ENCODE assay signal across 1 cellular context in the genomic region with DNA sequence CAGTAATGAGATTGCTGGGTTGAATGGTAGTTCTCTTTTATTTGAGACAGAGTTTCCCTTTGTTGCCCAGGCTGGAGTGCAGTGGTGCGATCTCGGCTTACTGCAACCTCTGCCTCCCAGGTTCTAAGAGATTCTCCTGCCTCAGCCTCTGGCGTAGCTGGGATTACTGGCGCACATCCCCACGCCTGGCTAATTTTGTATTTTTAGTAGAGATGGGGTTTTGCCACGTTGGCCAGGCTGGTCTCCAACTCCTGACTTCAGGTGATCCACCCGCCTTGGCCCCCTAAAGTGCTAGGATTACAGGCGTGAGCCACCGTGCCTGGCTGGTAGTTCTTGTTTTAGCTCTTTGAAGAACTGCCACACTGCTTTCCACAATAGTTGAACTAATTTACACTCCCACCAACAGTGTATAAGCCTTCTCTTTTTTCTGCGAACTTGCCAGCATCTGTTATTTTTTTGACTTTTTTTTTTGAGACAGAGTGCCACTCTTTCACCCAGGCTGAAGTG. TPM values are rescaled to one million over a fixed set of nuclear protein-coding genes. Genes with fewer than 3 reads are reported as not detected.
"Had no signal": no experiment of that assay in that cellular context is flagged by ENCODE, and none has a peak within 500 bp of the region (broad histone marks: within the 10 kb centered on the region; RNA-seq: fewer than 3 reads in every experiment).

No MANE protein-coding gene starts in this region.

RNA-seq across cellular contexts. Expression of gene C1S, which starts 11.0 kb away (rescaled TPM):
- polyA plus RNA-seq: naive thymus-derived CD4-positive, alpha-beta T cell had no signal
